Comparison of ENCODE assay signal across 21 cellular contexts in genomic region chr1:68016364-68016763, GRCh38. TPM values are rescaled to one million over a fixed set of nuclear protein-coding genes. Genes with fewer than 3 reads are reported as not detected.
DNase-seq lines count a peak whose midpoint lies in the region; ATAC-seq and TF ChIP-seq lines count a peak whose summit lies in the region.
"Had no signal": no experiment of that assay in that cellular context is flagged by ENCODE, and none has a peak within 500 bp of the region (broad histone marks: within the 10 kb centered on the region; RNA-seq: fewer than 3 reads in every experiment).

No MANE protein-coding gene starts in this region.

- no peak for ATAC-seq in HG03045 (IDR thresholded peaks at IDR 0.05; ENCODE audit: unreplicated experiment)
- ATAC-seq: natural killer cell, PC-3 had no signal

- H3K9me3 ChIP-seq in GM23248 (ENCODE audit: low read depth): no peaks in the 10 kb centered on the region
- H3K9me3 ChIP-seq: BLaER1, tibial artery had no signal

- no peaks in the 10 kb centered on the region for H3K79me2 ChIP-seq in GM23248 (ENCODE audit: insufficient read depth)
- H3K79me2 ChIP-seq: parathyroid adenoma had no signal

- no peaks in the 10 kb centered on the region for H3K36me3 ChIP-seq in GM23248 (ENCODE audit: low read depth)
- H3K36me3 ChIP-seq: BLaER1, tibial artery had no signal

- peaks cover 19% of the 10 kb centered on the region for H3K4me1 ChIP-seq in GM23248 (ENCODE audit: insufficient read depth)

- no peak for TF ChIP-seq CTCF in fibroblast of the aortic adventitia (IDR thresholded peaks at IDR 0.05; ENCODE audit: insufficient read depth, low read length)

- H3K27me3 ChIP-seq in GM23248 (replicated peaks; ENCODE audit: insufficient read depth): no peaks in the 10 kb centered on the region
- H3K27me3 ChIP-seq: BLaER1, dorsolateral prefrontal cortex, tibial artery had no signal

- 35 to 45% methylated on average over 3 of the region's 3 CpGs for WGBS in GM23248 (ENCODE audit: low coverage in 1 of 2, low lambda C conversion rate in 2 of 2, missing lambda C conversion rate in 2 of 2), 2 experiments

- H4K20me1 ChIP-seq in GM23248 (ENCODE audit: insufficient read depth): no peaks in the 10 kb centered on the region
- H4K20me1 ChIP-seq: BLaER1 had no signal

- H2AFZ ChIP-seq in GM23248: peak overlapping the region; percentile 3; the same call in 1 of the 2 replicates
- H2AFZ ChIP-seq: parathyroid adenoma had no signal

- H3K4me2 ChIP-seq in GM23248 (ENCODE audit: unreplicated experiment): no peak overlapping the region
- H3K4me2 ChIP-seq: BLaER1 had no signal

- peaks cover 13% of the 10 kb centered on the region; the same call in 1 of the 2 replicates for H3F3A ChIP-seq in GM23248 (ENCODE audit: insufficient read depth)

- in situ Hi-C loops in GM23248 (cut with MboI): no loop called here

- H3K9me2 ChIP-seq in GM23248 (ENCODE audit: insufficient read depth): no peaks in the 10 kb centered on the region

- no peak overlapping the region for H3K4me3 ChIP-seq in GM23248
- no peak overlapping the region for H3K4me3 ChIP-seq in fibroblast of the aortic adventitia (ENCODE audit: low read depth, low read length)
- H3K4me3 ChIP-seq: BLaER1, dorsolateral prefrontal cortex, tibial artery had no signal

- H3K27ac ChIP-seq in GM23248: peak overlapping the region; percentile 11
- H3K27ac ChIP-seq: BLaER1, dorsolateral prefrontal cortex, parathyroid adenoma, tibial artery had no signal

- H3K9ac ChIP-seq in GM23248: no peak overlapping the region
- H3K9ac ChIP-seq: BLaER1, parathyroid adenoma had no signal

- DNase-seq in GM23248: peak; percentile 64
- peak; percentile 77 for DNase-seq in amniotic epithelial cell (ENCODE audit: low read depth)
- peak; percentile 49 for DNase-seq in fibroblast of the aortic adventitia (ENCODE audit: low read depth)
- peak; percentile 80 for DNase-seq in stromal cell of bone marrow (ENCODE audit: low read depth)
- no peak for DNase-seq in NK-92 (lab: John Stamatoyannopoulos, UW; ENCODE audit: unreplicated experiment)
- no peak for DNase-seq in stimulated activated CD8-positive, alpha-beta memory T cell treated with anti-CD3 and anti-CD28 coated beads, Interleukin-4, amount 100 ng/mL, for 48 hours
- DNase-seq: activated CD4-positive, alpha-beta T cell treated with anti-CD3 and anti-CD28 coated beads, Interleukin-2, amount 10 ng/mL, durations not matched to agents 7 days and 5 days; Calu3; dorsolateral prefrontal cortex; EL; natural killer cell; NCI-H146; NCI-H774; PC-3; stimulated activated CD4-positive, alpha-beta T cell treated with anti-CD3 and anti-CD28 coated beads, Interleukin-1b, Interleukin-23, amount 100 ng/mL, for 48 hours; stimulated activated naive CD4-positive, alpha-beta T cell; tibial artery had no signal

RNA-seq across cellular contexts. Expression of gene DIRAS3, which starts 34.1 kb away (rescaled TPM):
- total RNA-seq in GM23248 (2014; rRNA removed; shearing (Covaris generic)): 4.8 and 12.1 TPM in 2 replicates
- polyA plus RNA-seq in GM23248 (2016; fragmentation: Nextera tagmentation; extraction: Ambion mirVana): 13.3 and 18.5 TPM in 2 replicates
- total RNA-seq in fibroblast of the aortic adventitia (ENCODE audit: low replicate concordance): 1.2 and 4.6 TPM in 2 replicates
- total RNA-seq: activated CD4-positive, alpha-beta T cell treated with anti-CD3 and anti-CD28 coated beads, Interleukin-2, amount 10 ng/mL, durations not matched to agents 7 days and 5 days; natural killer cell; PC-3; T-helper 1 cell treated with Interleukin-12 subunit alpha and Interleukin-12 subunit beta and Interleukin-4 antibody, amounts not matched to agents 30 ng/mL and 1 ng/mL, for 36 hours had no signal

Comparison
In these comparisons a context has a peak if more than half of its experiments do, and no peak if none do; other contexts are left out.
1. DNase-seq: peak in GM23248 (single experiment), amniotic epithelial cell (single experiment), fibroblast of the aortic adventitia (single experiment) and stromal cell of bone marrow (single experiment); none in NK-92 (single experiment) and stimulated activated CD8-positive, alpha-beta memory T cell treated with anti-CD3 and anti-CD28 coated beads, Interleukin-4, amount 100 ng/mL, for 48 hours (single experiment).